ENCODE assay signal across 26 cellular contexts in the genomic region with DNA sequence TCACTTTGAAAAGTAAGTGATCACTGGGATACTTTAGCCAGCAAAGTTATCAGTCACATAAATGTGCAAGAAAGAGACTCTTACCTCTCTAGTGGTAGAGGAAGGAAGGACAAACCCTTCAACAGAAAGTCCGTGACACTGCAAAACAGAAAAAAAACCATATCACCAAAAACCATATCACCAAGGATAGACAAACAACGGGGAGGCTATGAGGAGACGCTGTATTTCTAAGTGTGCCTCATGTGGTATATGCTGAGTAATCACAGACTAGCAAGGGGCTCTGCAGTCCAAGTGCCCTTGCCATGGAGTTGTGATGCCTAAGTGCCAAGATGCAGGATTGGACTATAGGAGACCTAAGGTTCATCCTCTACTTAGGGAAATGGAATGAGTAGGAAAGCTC.
"Had no signal": no experiment of that assay in that cellular context is flagged by ENCODE, and none has a peak within 500 bp of the region (broad histone marks: within the 10 kb centered on the region; RNA-seq: fewer than 3 reads in every experiment).

No MANE protein-coding gene starts in this region.

- H3K4me1 ChIP-seq: ascending aorta, breast epithelium, colonic mucosa had no signal

- H3K27me3 ChIP-seq: ascending aorta, cardiac muscle cell, colonic mucosa had no signal

- DNase-seq: activated CD4-positive, alpha-beta memory T cell treated with anti-CD3 and anti-CD28 coated beads, Interleukin-2, amount 10 ng/mL, durations not matched to agents 7 days and 5 days; activated CD4-positive, alpha-beta T cell treated with anti-CD3 and anti-CD28 coated beads for 1 hour; activated CD4-positive, alpha-beta T cell treated with anti-CD3 and anti-CD28 coated beads for 4 hours; activated CD4-positive, alpha-beta T cell treated with anti-CD3 and anti-CD28 coated beads, Interleukin-2, amount 10 ng/mL, durations not matched to agents 7 days and 5 days; activated CD4-positive, alpha-beta T cell treated with anti-CD3 and anti-CD28 coated beads, Interleukin-2, amount 50 U/mL, for 4 hours; activated CD8-positive, alpha-beta memory T cell treated with anti-CD3 and anti-CD28 coated beads, Interleukin-2, amount 50 U/mL, for 48 hours; activated gamma-delta T cell; activated naive CD4-positive, alpha-beta T cell; activated naive CD4-positive, alpha-beta T cell treated with anti-CD3 and anti-CD28 coated beads, Interleukin-2, amount 10 ng/mL, durations not matched to agents 7 days and 5 days; activated naive CD8-positive, alpha-beta T cell treated with anti-CD3 and anti-CD28 coated beads, Interleukin-2, amount 10 ng/mL, durations not matched to agents 7 days and 5 days; activated T-cell treated with anti-CD3 and anti-CD28 coated beads for 4 hours; activated T-cell treated with anti-CD3 and anti-CD28 coated beads, Interleukin-2, amount 50 U/mL, for 24 hours; activated T-cell treated with anti-CD3 and anti-CD28 coated beads, Interleukin-2, amount 50 U/mL, for 72 hours; central memory CD4-positive, alpha-beta T cell; cerebellar nuclear complex; colonic mucosa; effector CD8-positive, alpha-beta T cell; foreskin fibroblast; head of caudate nucleus; T-helper 1 cell; T-helper 2 cell had no signal

- H3K36me3 ChIP-seq: ascending aorta, breast epithelium, cardiac muscle cell, colonic mucosa had no signal

- H3K9me3 ChIP-seq: colonic mucosa had no signal

- H3K4me3 ChIP-seq: ascending aorta, breast epithelium, cardiac muscle cell, colonic mucosa had no signal

- H3K27ac ChIP-seq: ascending aorta, breast epithelium, cardiac muscle cell, colonic mucosa, epithelial cell of prostate, VCaP had no signal
